10 cellular contexts compared by ENCODE assay signal in the genomic region with DNA sequence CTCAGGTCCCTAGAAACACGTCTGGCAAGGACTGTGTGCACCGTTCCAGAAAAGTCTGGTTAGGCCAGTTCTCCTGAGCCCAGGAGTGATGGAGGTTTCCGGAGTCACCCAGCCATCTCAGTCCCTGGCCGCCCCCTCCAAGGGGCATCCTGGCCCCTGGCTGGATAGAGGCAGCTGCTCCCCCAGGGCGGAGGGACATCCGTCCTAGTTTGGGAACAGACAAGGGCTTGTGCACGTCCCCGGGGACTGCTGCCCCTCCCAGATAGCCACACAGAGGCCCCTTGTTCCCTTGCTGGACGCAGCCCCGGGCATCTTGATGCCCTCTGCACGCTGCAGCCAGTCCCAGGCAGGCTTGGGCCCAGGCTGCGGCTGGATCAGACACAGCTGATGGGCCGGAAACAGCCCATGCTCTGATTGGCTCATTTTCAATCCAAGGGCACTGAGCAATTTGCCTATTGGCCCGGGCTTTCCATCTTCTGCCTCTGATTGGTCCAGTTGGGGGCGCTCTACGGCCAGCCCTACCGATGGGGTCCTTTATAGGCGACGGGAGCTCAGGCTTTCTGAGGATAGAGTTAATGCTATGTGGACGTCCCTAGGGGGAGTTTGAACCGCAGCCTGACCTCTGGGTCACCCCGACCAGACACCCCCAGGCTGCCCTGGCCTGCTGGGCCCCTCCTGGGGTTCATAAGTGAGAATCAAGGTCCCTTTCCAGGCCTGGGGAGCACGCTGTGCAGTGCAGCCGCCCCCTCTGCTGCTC. TPM values are rescaled to one million over a fixed set of nuclear protein-coding genes. Genes with fewer than 3 reads are reported as not detected.
DNase-seq lines count a peak whose midpoint lies in the region; ATAC-seq and TF ChIP-seq lines count a peak whose summit lies in the region.
"Had no signal": no experiment of that assay in that cellular context is flagged by ENCODE, and none has a peak within 500 bp of the region (broad histone marks: within the 10 kb centered on the region; RNA-seq: fewer than 3 reads in every experiment).

No MANE protein-coding gene starts in this region.

- no peaks in the 10 kb centered on the region for H3K9me3 Mint-ChIP-seq in activated naive CD4-positive, alpha-beta T cell treated with anti-CD3 and anti-CD28 coated beads for 36 hours
- no peaks in the 10 kb centered on the region for H3K9me3 Mint-ChIP-seq in natural killer cell

- no peak overlapping the region for H3K4me3 Mint-ChIP-seq in activated naive CD4-positive, alpha-beta T cell treated with anti-CD3 and anti-CD28 coated beads for 36 hours
- no peak overlapping the region for H3K4me3 Mint-ChIP-seq in natural killer cell

- H3K9me3 ChIP-seq in SK-N-MC (ENCODE audit: low read depth, low read length): no peaks in the 10 kb centered on the region

- peak overlapping the region; percentile 38 for H3K4me3 ChIP-seq in SK-N-MC

- TF ChIP-seq CTCF in natural killer cell (IDR thresholded peaks at IDR 0.05): no peak

- peaks cover 4% of the 10 kb centered on the region for H3K36me3 Mint-ChIP-seq in activated naive CD4-positive, alpha-beta T cell treated with anti-CD3 and anti-CD28 coated beads for 36 hours (ENCODE audit: low read depth)
- no peaks in the 10 kb centered on the region for H3K36me3 Mint-ChIP-seq in natural killer cell

- H3K36me3 ChIP-seq in SK-N-MC (ENCODE audit: insufficient read depth, low read length): no peaks in the 10 kb centered on the region; the same call in 1 of the 2 replicates

- no peak overlapping the region for H3K9ac ChIP-seq in SK-N-MC (ENCODE audit: insufficient read length)

- intact Hi-C loops in activated naive CD4-positive, alpha-beta T cell treated with anti-CD3 and anti-CD28 coated beads for 36 hours (cut with micrococcal nuclease): no loop called here
- intact Hi-C loops in natural killer cell (cut with micrococcal nuclease): no loop called here

- CTCF ChIA-PET in activated naive CD4-positive, alpha-beta T cell treated with anti-CD3 and anti-CD28 coated beads for 36 hours (lab: Charles Lee): interaction anchor here (0.7 to 9.0 kb wide), 3 partner anchors 8 to 141 kb away, joined by 3 to 58 read pairs (median 4); partner anchors contain the start of gene MRPL4

- H3K27ac ChIP-seq in SK-N-MC: no peak overlapping the region

- no peak overlapping the region for H3K27ac Mint-ChIP-seq in activated naive CD4-positive, alpha-beta T cell treated with anti-CD3 and anti-CD28 coated beads for 36 hours
- H3K27ac Mint-ChIP-seq in natural killer cell: no peak overlapping the region

- ATAC-seq in natural killer cell: no peak

- H3K4me1 Mint-ChIP-seq in activated naive CD4-positive, alpha-beta T cell treated with anti-CD3 and anti-CD28 coated beads for 36 hours (ENCODE audit: low read depth): peaks cover 12% of the 10 kb centered on the region
- peaks cover 6 to 22% of the 10 kb centered on the region in 2 donors for H3K4me1 Mint-ChIP-seq in natural killer cell

- DNase-seq in AG20443 (ENCODE audit: low spot score) (peak; percentile 37), SK-N-MC (ENCODE audit: low read depth, low spot score) (no peak), globus pallidus (ENCODE audit: low spot score) (peak; percentile 99), pons (ENCODE audit: low spot score) (peak; percentile 98), NCI-H69 (lab: John Stamatoyannopoulos, UW) (no peak), natural killer cell (no peak)
- DNase-seq in activated naive CD4-positive, alpha-beta T cell treated with anti-CD3 and anti-CD28 coated beads for 36 hours: no peak
- DNase-seq in stimulated activated CD4-positive, alpha-beta T cell treated with anti-CD3 and anti-CD28 coated beads, Interleukin-4, amount 100 ng/mL, for 4 hours: no peak
- DNase-seq: NCI-H774 had no signal

- H3K27me3 Mint-ChIP-seq in activated naive CD4-positive, alpha-beta T cell treated with anti-CD3 and anti-CD28 coated beads for 36 hours (ENCODE audit: low read depth): no peaks in the 10 kb centered on the region
- no peaks in the 10 kb centered on the region for H3K27me3 Mint-ChIP-seq in natural killer cell (ENCODE audit: low read depth in 2 of 2)

RNA-seq across cellular contexts. Expression of gene S1PR2, which starts 3.7 kb away (rescaled TPM):
- total RNA-seq in activated naive CD4-positive, alpha-beta T cell treated with anti-CD3 and anti-CD28 coated beads for 36 hours: 1 to 10 TPM; 3.4 TPM
- total RNA-seq in natural killer cell: 10 to 100 TPM in 1 of 3 donors, 1 to 10 TPM in 2; 6.8 to 12.6 (median 9.5) TPM

RNA-seq across cellular contexts. Expression of gene MRPL4, which starts 24.6 kb away (rescaled TPM):
- total RNA-seq in activated naive CD4-positive, alpha-beta T cell treated with anti-CD3 and anti-CD28 coated beads for 36 hours: 100 to 1,000 TPM; 115 to 116 TPM
- 10 to 100 TPM; 34.5 to 41.6 (median 40.2) TPM for total RNA-seq in natural killer cell

RNA-seq across cellular contexts. Expression of gene DNMT1, which starts 32.6 kb away (rescaled TPM):
- 100 to 1,000 TPM; 365 to 371 TPM for total RNA-seq in activated naive CD4-positive, alpha-beta T cell treated with anti-CD3 and anti-CD28 coated beads for 36 hours
- total RNA-seq in natural killer cell: 100 to 1,000 TPM; 266 to 323 (median 275) TPM

RNA-seq across cellular contexts. Expression of gene ICAM1, which starts 43.5 kb away (rescaled TPM):
- 10 to 100 TPM; 11.5 to 12.0 TPM for total RNA-seq in activated naive CD4-positive, alpha-beta T cell treated with anti-CD3 and anti-CD28 coated beads for 36 hours
- 10 to 100 TPM; 33.1 to 73.7 (median 56.5) TPM for total RNA-seq in natural killer cell

RNA-seq across cellular contexts. Expression of gene ICAM4, which starts 59.4 kb away (rescaled TPM):
- total RNA-seq in activated naive CD4-positive, alpha-beta T cell treated with anti-CD3 and anti-CD28 coated beads for 36 hours: not detected
- total RNA-seq in natural killer cell: 1 to 10 TPM; 1.3 to 3.6 (median 3.0) TPM
- total RNA-seq: HT1080 had no signal

Comparison
In these comparisons a context has a peak if more than half of its experiments do, and no peak if none do; other contexts are left out.
1. DNase-seq: peak in AG20443 (single experiment), globus pallidus (single experiment) and pons (single experiment); none in SK-N-MC (single experiment), activated naive CD4-positive, alpha-beta T cell treated with anti-CD3 and anti-CD28 coated beads for 36 hours (single experiment), NCI-H69 (single experiment), stimulated activated CD4-positive, alpha-beta T cell treated with anti-CD3 and anti-CD28 coated beads, Interleukin-4, amount 100 ng/mL, for 4 hours (0 of 2) and natural killer cell (single experiment).